ENCODE assay signal across 8 cellular contexts in the genomic region with DNA sequence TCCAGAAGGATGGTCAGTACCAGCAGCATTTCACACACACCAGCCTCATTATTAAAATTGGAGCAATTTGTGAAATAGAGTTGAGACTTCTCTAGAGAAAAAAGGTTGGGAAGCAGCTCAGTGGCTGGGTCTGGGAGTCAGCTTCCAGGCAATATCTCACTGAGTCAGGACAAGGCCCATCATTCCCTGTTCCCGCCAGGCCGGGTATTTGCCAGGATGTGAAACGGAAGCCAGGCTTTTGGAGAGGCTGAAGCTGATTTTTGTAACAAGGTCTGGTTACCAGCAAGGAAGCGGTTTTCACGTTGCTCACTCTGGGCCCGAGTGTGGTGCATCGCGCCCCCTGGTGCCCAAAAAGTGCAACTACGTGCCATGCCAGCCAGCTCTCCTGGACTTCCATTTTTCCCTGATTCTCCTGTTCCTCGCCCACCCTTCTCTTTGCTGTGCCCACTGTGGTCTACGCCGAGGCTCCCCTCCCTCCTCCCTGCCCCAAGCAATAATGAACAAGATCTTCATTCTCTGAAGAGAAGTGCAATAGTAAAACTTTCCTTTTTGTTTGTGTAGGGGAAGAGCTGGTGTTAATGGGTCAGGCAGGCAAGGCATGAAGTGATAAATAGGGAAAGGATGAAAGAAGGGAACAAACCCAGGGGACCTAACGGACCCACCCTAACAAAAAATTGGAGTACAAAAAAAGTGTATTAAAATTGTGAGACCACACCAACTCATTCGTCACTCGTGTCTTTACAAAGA.
DNase-seq lines count a peak whose midpoint lies in the region; ATAC-seq and TF ChIP-seq lines count a peak whose summit lies in the region.

No MANE protein-coding gene starts in this region.

- no peak overlapping the region for H3K27ac Mint-ChIP-seq in activated CD4-positive, alpha-beta T cell treated with anti-CD3 and anti-CD28 coated beads for 36 hours

- DNase-seq in NCI-H460 (ENCODE audit: extremely low read depth, low read depth) (peak; percentile 55), cerebellar nuclear complex (lab: John Stamatoyannopoulos, UW) (peak; percentile 65 to 91), left lung (peak; percentile 77 to 93)
- DNase-seq in activated CD4-positive, alpha-beta T cell treated with anti-CD3 and anti-CD28 coated beads for 36 hours, result peak; percentile 83
- peak; percentile 33 for DNase-seq in stimulated activated CD4-positive, alpha-beta T cell treated with anti-CD3 and anti-CD28 coated beads, Interleukin-2, amount 100 ng/mL, for 4 hours (ENCODE audit: low read depth)

- TF ChIP-seq CTCF in GM12874 (IDR thresholded peaks at IDR 0.05; ENCODE audit: insufficient read depth, low read depth, low read length), result peak; percentile 97
- peak; percentile 94 to 96 for TF ChIP-seq CTCF in left lung (IDR thresholded peaks at IDR 0.05)

- no peak overlapping the region for H3K4me3 Mint-ChIP-seq in activated CD4-positive, alpha-beta T cell treated with anti-CD3 and anti-CD28 coated beads for 36 hours

- peaks cover 7 to 30% of the 10 kb centered on the region in 2 donors for H3K4me1 ChIP-seq in left lung

- POLR2A ChIA-PET in activated CD4-positive, alpha-beta T cell treated with anti-CD3 and anti-CD28 coated beads for 36 hours (lab: Charles Lee), result interaction anchor here (0.6 kb wide), 1 partner anchor 113 kb away, joined by 6 read pairs; no protein-coding TSS in a partner anchor

- peaks cover 0 to 27% of the 10 kb centered on the region in 2 donors for H3K27me3 ChIP-seq in left lung

- H3K27me3 Mint-ChIP-seq in activated CD4-positive, alpha-beta T cell treated with anti-CD3 and anti-CD28 coated beads for 36 hours, result peaks cover 31% of the 10 kb centered on the region

- H3K9me3 Mint-ChIP-seq in activated CD4-positive, alpha-beta T cell treated with anti-CD3 and anti-CD28 coated beads for 36 hours (ENCODE audit: low read depth), result no peaks in the 10 kb centered on the region

- H3K27ac ChIP-seq in left lung, result peak overlapping the region in 1 of 2 donors; percentile 45

- CTCF ChIA-PET in activated CD4-positive, alpha-beta T cell treated with anti-CD3 and anti-CD28 coated beads for 36 hours (lab: Charles Lee), result interaction anchor here (0.6 to 6.8 kb wide), 84 partner anchors 10 to 681 kb away, joined by 3 to 161 read pairs (median 4); partner anchors contain the start of gene AKAP12

- peaks cover 20% of the 10 kb centered on the region for H3K4me1 Mint-ChIP-seq in activated CD4-positive, alpha-beta T cell treated with anti-CD3 and anti-CD28 coated beads for 36 hours

- no peaks in the 10 kb centered on the region for H3K9me3 ChIP-seq in left lung

- H3K36me3 ChIP-seq in left lung, result no peaks in the 10 kb centered on the region

- intact Hi-C loops in activated CD4-positive, alpha-beta T cell treated with anti-CD3 and anti-CD28 coated beads for 36 hours (cut with DNase I, micrococcal nuclease), result loop anchor here (1.0 to 5.0 kb wide), 5 partner anchors 84 to 907 kb away; no protein-coding TSS in a partner anchor
- intact Hi-C loops in left lung (cut with DNase I), result loop anchor here in 1 of 2 donors (5.0 kb wide), 1 partner anchor 317 kb away; no protein-coding TSS in a partner anchor

- H3K36me3 Mint-ChIP-seq in activated CD4-positive, alpha-beta T cell treated with anti-CD3 and anti-CD28 coated beads for 36 hours (ENCODE audit: low read depth), result no peaks in the 10 kb centered on the region

- ATAC-seq in HG03135 (IDR thresholded peaks at IDR 0.05; ENCODE audit: unreplicated experiment), result peak; percentile 65
- peak; percentile 90 for ATAC-seq in activated CD4-positive, alpha-beta T cell treated with anti-CD3 and anti-CD28 coated beads for 36 hours
- ATAC-seq in left lung, result peak; percentile 94
- no peak for ATAC-seq in GM19455 (IDR thresholded peaks at IDR 0.05; ENCODE audit: unreplicated experiment)

- H3K4me3 ChIP-seq in left lung, result no peak overlapping the region

Comparison
In these comparisons a context has a peak if more than half of its experiments do, and no peak if none do; other contexts are left out.
1. DNase-seq: peak in every context shown above with its lines; median percentile 85 in left lung; 83 in activated CD4-positive, alpha-beta T cell treated with anti-CD3 and anti-CD28 coated beads for 36 hours; 78 in cerebellar nuclear complex; 55 in NCI-H460; 33 in stimulated activated CD4-positive, alpha-beta T cell treated with anti-CD3 and anti-CD28 coated beads, Interleukin-2, amount 100 ng/mL, for 4 hours.